16 cellular contexts compared by ENCODE assay signal in genomic region chr2:43038034-43038719, GRCh38.
DNase-seq lines count a peak whose midpoint lies in the region; ATAC-seq and TF ChIP-seq lines count a peak whose summit lies in the region.
"Had no signal": no experiment of that assay in that cellular context is flagged by ENCODE, and none has a peak within 500 bp of the region (broad histone marks: within the 10 kb centered on the region; RNA-seq: fewer than 3 reads in every experiment).

No MANE protein-coding gene starts in this region.

- H3K9me3 ChIP-seq in PC-9 (ENCODE audit: insufficient read depth, low read depth), result no peaks in the 10 kb centered on the region
- no peaks in the 10 kb centered on the region for H3K9me3 ChIP-seq in ovary
- no peaks in the 10 kb centered on the region for H3K9me3 ChIP-seq in stomach
- H3K9me3 ChIP-seq: lower lobe of right lung, tibial nerve had no signal

- H3K36me3 ChIP-seq in BJ (ENCODE audit: control insufficient read depth, insufficient read depth, low read length) (no peaks in the 10 kb centered on the region), PC-9 (ENCODE audit: low read depth) (peaks cover 14% of the 10 kb centered on the region), ovary (no peaks in the 10 kb centered on the region), stomach (no peaks in the 10 kb centered on the region)
- H3K36me3 ChIP-seq: lower lobe of right lung, tibial nerve had no signal

- WGBS in ovary, 3 donors, result 29 to 34% (median 29%) methylated on average over 9 of the region's 9 CpGs
- WGBS in stomach, 5 donors, result 43 to 53% (median 50%) methylated on average over 9 of the region's 9 CpGs

- H3K4me1 ChIP-seq in PC-9 (replicated peaks; ENCODE audit: insufficient read depth) (peaks cover 72% of the 10 kb centered on the region), ovary (ENCODE audit: insufficient read depth) (peaks cover 21% of the 10 kb centered on the region), stomach (peaks cover 7 to 30% (median 15%) of the 10 kb centered on the region in 4 donors)

- H4K20me1 ChIP-seq in PC-9 (ENCODE audit: insufficient read depth), result no peaks in the 10 kb centered on the region

- TF ChIP-seq CTCF in BJ (IDR thresholded peaks at IDR 0.05; ENCODE audit: insufficient read depth, low read depth, low read length), result no peak
- TF ChIP-seq CTCF in PC-9 (conservative IDR thresholded peaks at IDR 0.05), result no peak
- no peak for TF ChIP-seq CTCF in ovary (IDR thresholded peaks at IDR 0.05)
- TF ChIP-seq CTCF in stomach (IDR thresholded peaks at IDR 0.05), result no peak

- H3K27me3 ChIP-seq in BJ (ENCODE audit: control insufficient read depth, insufficient read depth, low read length) (no peaks in the 10 kb centered on the region), PC-9 (ENCODE audit: insufficient read depth, low read depth) (no peaks in the 10 kb centered on the region), ovary (no peaks in the 10 kb centered on the region), stomach (no peaks in the 10 kb centered on the region)
- H3K27me3 ChIP-seq: tibial nerve had no signal

- H3K4me3 ChIP-seq in BJ (ENCODE audit: low read depth, low read length) (no peak overlapping the region), PC-9 (peak overlapping the region; percentile 53), ovary (no peak overlapping the region), stomach (no peak overlapping the region)
- H3K4me3 ChIP-seq: lower lobe of right lung, tibial nerve had no signal

- TF ChIP-seq EP300 in ovary (IDR thresholded peaks at IDR 0.05) (no peak), stomach (IDR thresholded peaks at IDR 0.05) (no peak)

- CTCF ChIA-PET in BJ (lab: Yijun Ruan, JAX), result interaction anchor here (0.6 to 1.8 kb wide), 2 partner anchors 14 to 180 kb away, joined by 3 to 5 read pairs; no protein-coding TSS in a partner anchor
- CTCF ChIA-PET in PC-9 (lab: Charles Lee), result interaction anchor here (0.8 to 1.3 kb wide), 3 partner anchors 35 to 131 kb away, joined by 3 to 4 read pairs (median 4); no protein-coding TSS in a partner anchor

- intact Hi-C loops in PC-9 (cut with micrococcal nuclease; ENCODE audit: unreplicated experiment) (loop anchor here (1.0 to 2.0 kb wide), 6 partner anchors 28 to 388 kb away; partner anchors contain the start of gene ZFP36L2), ovary (cut with DNase I) (loop anchor here in 1 of 4 donors (10.0 kb wide), 1 partner anchor 67 kb away; no protein-coding TSS in a partner anchor), stomach (cut with DNase I; ENCODE audit: low total_unique reads) (no loop called here)

- no peak overlapping the region for H2AFZ ChIP-seq in PC-9

- peak overlapping the region; percentile 90 for H3K4me2 ChIP-seq in PC-9

- no TSS peak for BruUV-seq in PC-9 (replicated peaks; lab: Mats Ljungman, UMichigan)

- no peak for ATAC-seq in GM21576 (IDR thresholded peaks at IDR 0.05; ENCODE audit: unreplicated experiment)
- ATAC-seq: lower lobe of right lung had no signal

- DNase-seq in BJ (ENCODE audit: low read depth) (peak; percentile 65), PC-9 (peak; percentile 90 to 99), epithelial cell of prostate (ENCODE audit: low read depth, low spot score) (no peak), ovary (peak in 4 of 5 donors; percentile 60 to 83 (median 62)), NCI-H2171 treated with DMSO at 0.1 percent for 48 hours (lab: John Stamatoyannopoulos, UW) (no peak), hippocampal formation (lab: John Stamatoyannopoulos, UW) (no peak), stomach (no peak)
- DNase-seq: activated naive CD4-positive, alpha-beta T cell; AML-193; DND-41; lower lobe of right lung; NCI-H187 treated with DMSO at 0.1 percent for 48 hours; NCI-H82; stimulated activated CD8-positive, alpha-beta memory T cell treated with anti-CD3 and anti-CD28 coated beads, Interleukin-4, amount 100 ng/mL, for 48 hours had no signal

- peaks cover 30% of the 10 kb centered on the region for H3K79me2 ChIP-seq in PC-9 (ENCODE audit: low read depth)

- peaks cover 64% of the 10 kb centered on the region for H3F3A ChIP-seq in PC-9 (ENCODE audit: insufficient read depth, low read depth)

- H3K27ac ChIP-seq in PC-9 (peak overlapping the region; percentile 90), epithelial cell of prostate (peak overlapping the region; percentile 85), ovary (no peak overlapping the region), stomach (peak overlapping the region in 1 of 5 donors; percentile 6)
- H3K27ac ChIP-seq: lower lobe of right lung, tibial nerve had no signal

- TF ChIP-seq POLR2A in ovary (IDR thresholded peaks at IDR 0.05) (no peak), stomach (IDR thresholded peaks at IDR 0.05) (no peak)

- POLR2A ChIA-PET in BJ (lab: Charles Lee) (no interaction called here), PC-9 (lab: Charles Lee; ENCODE audit: unreplicated experiment) (interaction anchor here (0.7 to 1.2 kb wide), 4 partner anchors 10 to 183 kb away, joined by 3 to 6 read pairs (median 4); no protein-coding TSS in a partner anchor)

- H3K9me2 ChIP-seq in PC-9 (ENCODE audit: insufficient read depth), result no peaks in the 10 kb centered on the region

Comparison
In these comparisons a context has a peak if more than half of its experiments do, and no peak if none do; other contexts are left out.
1. DNase-seq: peak in BJ (single experiment), PC-9 (2 of 2) and ovary (4 of 5); none in epithelial cell of prostate (single experiment), NCI-H2171 treated with DMSO at 0.1 percent for 48 hours (single experiment), hippocampal formation (0 of 2) and stomach (single experiment).
2. H3K27ac ChIP-seq: peak in PC-9 (single experiment) and epithelial cell of prostate (single experiment); none in ovary (0 of 2).